In the genomic region with DNA sequence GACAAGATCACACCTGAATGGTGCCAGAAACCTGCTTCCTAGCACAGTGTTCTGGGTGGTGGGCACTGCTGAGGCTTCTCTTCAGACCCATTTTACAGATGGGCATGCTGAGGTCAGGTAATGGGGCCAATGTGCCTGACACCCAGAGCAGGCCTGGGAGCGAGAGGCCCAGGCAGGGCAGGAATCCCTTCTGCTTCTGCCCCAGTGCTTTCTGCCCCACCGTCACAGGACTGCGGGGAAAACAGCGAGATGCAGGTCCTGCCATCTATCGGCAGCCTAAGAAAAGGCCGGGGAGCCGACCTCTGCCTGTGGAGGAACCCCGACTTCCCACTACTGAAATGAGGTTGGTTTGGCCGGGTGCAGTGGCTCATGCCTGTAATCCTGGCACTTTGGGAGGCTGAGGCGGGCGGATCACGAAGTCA, we compare ENCODE assay signal across 16 cellular contexts. TPM values are rescaled to one million over a fixed set of nuclear protein-coding genes. Genes with fewer than 3 reads are reported as not detected.
DNase-seq lines count a peak whose midpoint lies in the region; ATAC-seq and TF ChIP-seq lines count a peak whose summit lies in the region.
"Had no signal": no experiment of that assay in that cellular context is flagged by ENCODE, and none has a peak within 500 bp of the region (broad histone marks: within the 10 kb centered on the region; RNA-seq: fewer than 3 reads in every experiment).

No MANE protein-coding gene starts in this region.

- RAD21 ChIA-PET in HCT116 (lab: Charles Lee; ENCODE audit: low non-redundant PET in 1 of 2, low total read pairs in 2 of 2, uncharacterized antibody in 2 of 2, unreplicated experiment in 2 of 2): no interaction called here

- TF ChIP-seq POLR2A in HCT116 (IDR thresholded peaks at IDR 0.05; ENCODE audit: borderline replicate concordance, extremely low read depth, insufficient read depth, insufficient read length): no peak

- H3K4me3 ChIP-seq in HCT116 (replicated peaks in 1 of 2; ENCODE audit: low read depth in 1 of 2, low read length in 2 of 2) (no peak overlapping the region), WERI-Rb-1 (ENCODE audit: low read depth, low read length) (no peak overlapping the region), mesendoderm (ENCODE audit: low read length) (no peak overlapping the region)
- H3K4me3 ChIP-seq: ascending aorta, smooth muscle cell had no signal

- CTCF ChIA-PET in HCT116 (lab: Charles Lee): no interaction called here

- no peaks in the 10 kb centered on the region; a peak in 1 of 4 replicates for H3K9me3 ChIP-seq in HCT116 (ENCODE audit: control insufficient read depth in 1 of 2, insufficient read depth in 1 of 2, low read depth in 1 of 2, low read length in 2 of 2)
- H3K9me3 ChIP-seq in WERI-Rb-1 (ENCODE audit: severe bottlenecking): no peaks in the 10 kb centered on the region
- H3K9me3 ChIP-seq: ascending aorta had no signal

- DNase-seq in D341Med (ENCODE audit: low spot score) (peak; percentile 16), HCT116 (ENCODE audit: low read depth, low spot score) (no peak), WERI-Rb-1 (peak; percentile 5), mesendoderm (peak; percentile 23), SIG-M5 treated with dmso at 0.1 percent for 504 hours (lab: John Stamatoyannopoulos, UW; ENCODE audit: unreplicated experiment) (no peak), globus pallidus (ENCODE audit: low spot score) (no peak), midbrain (lab: John Stamatoyannopoulos, UW) (no peak), T-helper 9 cell (no peak)
- DNase-seq: effector memory CD4-positive, alpha-beta T cell; foreskin fibroblast had no signal

- H3K27ac ChIP-seq in HCT116 (ENCODE audit: low read depth, low read length) (no peak overlapping the region), WERI-Rb-1 (no peak overlapping the region), mesendoderm (ENCODE audit: low read depth, low read length) (no peak overlapping the region)
- H3K27ac ChIP-seq: ascending aorta, VCaP had no signal

- no peak; the same call in 1 of the 2 replicates for TF ChIP-seq RAD21 in HCT116 (IDR thresholded peaks at IDR 0.05; ENCODE audit: low read depth)

- no peaks in the 10 kb centered on the region for H3K79me1 ChIP-seq in mesendoderm (ENCODE audit: low read length)

- peak; percentile 71 for ATAC-seq in HCT116

- H2BK15ac ChIP-seq in mesendoderm (replicated peaks; ENCODE audit: low read depth): no peak overlapping the region

- intact Hi-C loops in HCT116 (cut with micrococcal nuclease): no loop called here

- H3K9me2 ChIP-seq in HCT116 (ENCODE audit: insufficient read depth): no peaks in the 10 kb centered on the region

- H3K36me3 ChIP-seq in HCT116 (ENCODE audit: control insufficient read depth in 1 of 2, insufficient read depth in 2 of 2, low read length in 2 of 2) (no peaks in the 10 kb centered on the region), WERI-Rb-1 (no peaks in the 10 kb centered on the region), mesendoderm (ENCODE audit: control insufficient read depth, insufficient read depth, low read length) (no peaks in the 10 kb centered on the region)
- H3K36me3 ChIP-seq: ascending aorta had no signal

- H3K9ac ChIP-seq in HCT116 (ENCODE audit: low read length): no peak overlapping the region
- no peak overlapping the region for H3K9ac ChIP-seq in mesendoderm (ENCODE audit: low read length)

- TF ChIP-seq CTCF in HCT116 (IDR thresholded peaks at IDR 0.05 in 2 of 3, conservative IDR thresholded peaks at IDR 0.05 in 1 of 3; ENCODE audit: borderline replicate concordance in 1 of 3, insufficient read depth in 1 of 3, low read depth in 2 of 3, low read length in 2 of 3) (peak in 1 of 3 experiments; percentile 30; a peak in 3 of 6 replicates), WERI-Rb-1 (IDR thresholded peaks at IDR 0.05; ENCODE audit: low read depth, low read length) (no peak)

- no peak overlapping the region for H3K18ac ChIP-seq in mesendoderm (ENCODE audit: low read length)

- H3K4me2 ChIP-seq in HCT116 (ENCODE audit: low read length): no peak overlapping the region
- H3K4me2 ChIP-seq in mesendoderm (ENCODE audit: low read length): no peak overlapping the region
- H3K4me2 ChIP-seq: smooth muscle cell had no signal

- H4K8ac ChIP-seq in mesendoderm (ENCODE audit: low read depth, low read length): no peak overlapping the region

- H3K27me3 ChIP-seq in HCT116 (ENCODE audit: insufficient read depth, low read length): no peaks in the 10 kb centered on the region
- no peaks in the 10 kb centered on the region for H3K27me3 ChIP-seq in WERI-Rb-1 (ENCODE audit: insufficient read depth, low read depth, severe bottlenecking)
- no peaks in the 10 kb centered on the region for H3K27me3 ChIP-seq in mesendoderm (ENCODE audit: insufficient read depth, low read length, poor library complexity)
- H3K27me3 ChIP-seq: ascending aorta had no signal

- H2BK5ac ChIP-seq in mesendoderm (ENCODE audit: low read length): no peak overlapping the region

- no peaks in the 10 kb centered on the region for H3K4me1 ChIP-seq in HCT116 (ENCODE audit: control insufficient read depth in 1 of 2, insufficient read depth in 2 of 2, low read length in 2 of 2)
- no peaks in the 10 kb centered on the region for H3K4me1 ChIP-seq in mesendoderm (ENCODE audit: control insufficient read depth, low read depth, low read length)

- POLR2A ChIA-PET in HCT116 (lab: Charles Lee): no interaction called here

- no peak overlapping the region for H3K23ac ChIP-seq in mesendoderm (ENCODE audit: low read length)

- WGBS in mesendoderm (ENCODE audit: extremely low coverage, insufficient coverage, low lambda C conversion rate): no CpG with 5 or more reads among the region's 12 CpGs

- no peak overlapping the region for H3K56ac ChIP-seq in mesendoderm (ENCODE audit: low read length)

- H3K4ac ChIP-seq in mesendoderm (ENCODE audit: low read depth, low read length): no peak overlapping the region

- H3K79me2 ChIP-seq in HCT116 (ENCODE audit: insufficient read depth, low read length) (no peaks in the 10 kb centered on the region), mesendoderm (ENCODE audit: control insufficient read depth, insufficient read depth, low read length) (no peaks in the 10 kb centered on the region)

- H2AK5ac ChIP-seq in mesendoderm (ENCODE audit: low read length): no peak overlapping the region

- H4K5ac ChIP-seq in mesendoderm (ENCODE audit: low read length): no peak overlapping the region

- H2AFZ ChIP-seq in HCT116 (ENCODE audit: low read depth, low read length, poor library complexity, severe bottlenecking): no peak overlapping the region

- no TSS peak for BruUV-seq in HCT116 (replicated peaks; lab: Mats Ljungman, UMichigan)

- H4K20me1 ChIP-seq in HCT116 (ENCODE audit: insufficient read depth): no peaks in the 10 kb centered on the region

- H2BK120ac ChIP-seq in mesendoderm (ENCODE audit: low read depth, low read length): no peak overlapping the region

TF ChIP-seq in HCT116, 20 proteins besides CTCF, POLR2A, EP300 and RAD21:
- no peak for TF ChIP-seq EZH2 (IDR thresholded peaks at IDR 0.05)
- no peak for TF ChIP-seq FOSL1 (IDR thresholded peaks at IDR 0.05; ENCODE audit: low read depth)
- no peak for TF ChIP-seq CEBPB (IDR thresholded peaks at IDR 0.05; ENCODE audit: low read depth)
- no peak for TF ChIP-seq SRF (IDR thresholded peaks at IDR 0.05; ENCODE audit: low read depth)
- TF ChIP-seq SIN3A (IDR thresholded peaks at IDR 0.05; ENCODE audit: low read depth): no peak
- TF ChIP-seq, protein P1, sequence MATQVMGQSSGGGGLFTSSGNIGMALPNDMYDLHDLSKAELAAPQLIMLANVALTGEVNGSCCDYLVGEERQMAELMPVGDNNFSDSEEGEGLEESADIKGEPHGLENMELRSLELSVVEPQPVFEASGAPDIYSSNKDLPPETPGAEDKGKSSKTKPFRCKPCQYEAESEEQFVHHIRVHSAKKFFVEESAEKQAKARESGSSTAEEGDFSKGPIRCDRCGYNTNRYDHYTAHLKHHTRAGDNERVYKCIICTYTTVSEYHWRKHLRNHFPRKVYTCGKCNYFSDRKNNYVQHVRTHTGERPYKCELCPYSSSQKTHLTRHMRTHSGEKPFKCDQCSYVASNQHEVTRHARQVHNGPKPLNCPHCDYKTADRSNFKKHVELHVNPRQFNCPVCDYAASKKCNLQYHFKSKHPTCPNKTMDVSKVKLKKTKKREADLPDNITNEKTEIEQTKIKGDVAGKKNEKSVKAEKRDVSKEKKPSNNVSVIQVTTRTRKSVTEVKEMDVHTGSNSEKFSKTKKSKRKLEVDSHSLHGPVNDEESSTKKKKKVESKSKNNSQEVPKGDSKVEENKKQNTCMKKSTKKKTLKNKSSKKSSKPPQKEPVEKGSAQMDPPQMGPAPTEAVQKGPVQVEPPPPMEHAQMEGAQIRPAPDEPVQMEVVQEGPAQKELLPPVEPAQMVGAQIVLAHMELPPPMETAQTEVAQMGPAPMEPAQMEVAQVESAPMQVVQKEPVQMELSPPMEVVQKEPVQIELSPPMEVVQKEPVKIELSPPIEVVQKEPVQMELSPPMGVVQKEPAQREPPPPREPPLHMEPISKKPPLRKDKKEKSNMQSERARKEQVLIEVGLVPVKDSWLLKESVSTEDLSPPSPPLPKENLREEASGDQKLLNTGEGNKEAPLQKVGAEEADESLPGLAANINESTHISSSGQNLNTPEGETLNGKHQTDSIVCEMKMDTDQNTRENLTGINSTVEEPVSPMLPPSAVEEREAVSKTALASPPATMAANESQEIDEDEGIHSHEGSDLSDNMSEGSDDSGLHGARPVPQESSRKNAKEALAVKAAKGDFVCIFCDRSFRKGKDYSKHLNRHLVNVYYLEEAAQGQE (IDR thresholded peaks at IDR 0.05; ENCODE audit: low read depth): no peak
- no peak for TF ChIP-seq ZNF274 (IDR thresholded peaks at IDR 0.05; ENCODE audit: low read depth, low read length)
- TF ChIP-seq CBX3 (IDR thresholded peaks at IDR 0.05; ENCODE audit: low read depth): no peak
- no peak for TF ChIP-seq EZH2phosphoT487 (IDR thresholded peaks at IDR 0.05; ENCODE audit: borderline replicate concordance)
- TF ChIP-seq POLR2AphosphoS5 (IDR thresholded peaks at IDR 0.05; ENCODE audit: low read depth, low read length): no peak

RNA-seq across cellular contexts. Expression of a gene that starts 22.8 kb away (rescaled TPM):
- total RNA-seq in HCT116 (2021; ENCODE audit: unreplicated experiment): 57.2 TPM
- not detected in 2 replicates for polyA plus RNA-seq in HCT116 (2012)
- not detected for polyA plus RNA-seq in mesendoderm (2013, experiment 1 of 2)
- not detected for polyA plus RNA-seq in mesendoderm (2013, experiment 2 of 2)
- total RNA-seq: ascending aorta, kidney epithelial cell, smooth muscle cell had no signal
- polyA plus RNA-seq: neural cell, smooth muscle cell, thymus had no signal

RNA-seq across cellular contexts. Expression of a gene that starts 51.2 kb away (rescaled TPM):
- total RNA-seq in HCT116 (2021; ENCODE audit: unreplicated experiment): 55.8 TPM
- polyA plus RNA-seq in HCT116 (2012): 31.4 and 36.2 TPM in 2 replicates
- polyA plus RNA-seq in mesendoderm (2013, experiment 1 of 2): 50.8 TPM
- polyA plus RNA-seq in mesendoderm (2013, experiment 2 of 2): 52.5 TPM

Comparison
In these comparisons a context has a peak if more than half of its experiments do, and no peak if none do; other contexts are left out.
1. DNase-seq: peak in D341Med (single experiment), WERI-Rb-1 (single experiment) and mesendoderm (single experiment); none in HCT116 (single experiment), SIG-M5 treated with dmso at 0.1 percent for 504 hours (single experiment), globus pallidus (single experiment), midbrain (single experiment) and T-helper 9 cell (single experiment).